Comparison of ENCODE assay signal across 11 cellular contexts in genomic region chr1:51734899-51735745, GRCh38.
DNase-seq lines count a peak whose midpoint lies in the region; ATAC-seq, FAIRE-seq and TF ChIP-seq lines count a peak whose summit lies in the region.
"Had no signal": no experiment of that assay in that cellular context is flagged by ENCODE, and none has a peak within 500 bp of the region (broad histone marks: within the 10 kb centered on the region; RNA-seq: fewer than 3 reads in every experiment).

No MANE protein-coding gene starts in this region.

- peaks cover 19 to 90% (median 44%) of the 10 kb centered on the region in 11 experiments; a peak in 19 of 22 replicates for H4K20me1 ChIP-seq in BLaER1 treated with 17β-estradiol and CSF1 and Interleukin-3, amounts not matched to agents 10 nM and 100 nM
- H4K20me1 ChIP-seq in OCI-LY7 (ENCODE audit: insufficient read depth, low read length) (peaks cover 48% of the 10 kb centered on the region), endothelial cell of umbilical vein (replicated peaks; ENCODE audit: control insufficient read depth, extremely low read depth, insufficient read depth, low read length) (no peaks in the 10 kb centered on the region)

- H3K9me3 ChIP-seq in BLaER1 treated with 17β-estradiol and CSF1 and Interleukin-3, amounts not matched to agents 10 nM and 100 nM (replicated peaks in 1 of 11) = no peaks in the 10 kb centered on the region
- H3K9me3 ChIP-seq in OCI-LY7 (ENCODE audit: low read length) (no peaks in the 10 kb centered on the region), endothelial cell of umbilical vein (replicated peaks; ENCODE audit: control insufficient read depth, insufficient read depth, low read length) (no peaks in the 10 kb centered on the region), pancreas (no peaks in the 10 kb centered on the region)
- H3K9me3 ChIP-seq: HAP-1 had no signal

- H3K36me3 ChIP-seq in BLaER1 treated with 17β-estradiol and CSF1 and Interleukin-3, amounts not matched to agents 10 nM and 100 nM = 0 out of 22 replicates have a peak, but pooled peaks cover 0 to 4% (median 0%) of the 10 kb centered on the region in 11 experiments
- no peaks in the 10 kb centered on the region for H3K36me3 ChIP-seq in OCI-LY7 (ENCODE audit: insufficient read depth, low read length)
- H3K36me3 ChIP-seq in endothelial cell of umbilical vein (ENCODE audit: control insufficient read depth in 2 of 2, extremely low read depth in 1 of 2, insufficient read depth in 2 of 2, low read length in 2 of 2) = no peaks in the 10 kb centered on the region
- H3K36me3 ChIP-seq in pancreas = no peaks in the 10 kb centered on the region

- no peak for DNase-seq in OCI-LY7 (ENCODE audit: low spot score)
- no peak for DNase-seq in endothelial cell of umbilical vein (ENCODE audit: low read depth, low spot score)
- DNase-seq in pancreas = no peak
- DNase-seq in LoVo (ENCODE audit: low spot score) = no peak
- no peak for DNase-seq in activated T-helper 1 cell treated with anti-CD3 and anti-CD28 coated beads, Interleukin-12 subunit alpha, Interleukin-12 subunit beta, Interleukin-2, Interleukin-4 antibody, amounts not matched to agents 30 ng/mL and 10 ng/mL and 1 ng/mL, durations not matched to agents 14 hours and 24 hours and 36 hours (ENCODE audit: low spot score)
- DNase-seq: COR-L47 had no signal

- 46 to 50% methylated on average over 7 of the region's 7 CpGs for WGBS in pancreas, 2 donors

- FAIRE-seq in endothelial cell of umbilical vein (lab: Jason Lieb, UNC) = no peak
- no peak for FAIRE-seq in pancreas (lab: Jason Lieb, UNC)

- H3K9ac ChIP-seq in BLaER1 treated with 17β-estradiol and CSF1 and Interleukin-3, amounts not matched to agents 10 nM and 100 nM = no peak overlapping the region
- no peak overlapping the region for H3K9ac ChIP-seq in endothelial cell of umbilical vein (replicated peaks; ENCODE audit: extremely low read depth, insufficient read depth, low read length)

- TF ChIP-seq CTCF in OCI-LY7 (conservative IDR thresholded peaks at IDR 0.05; ENCODE audit: low read length) (no peak), endothelial cell of umbilical vein (IDR thresholded peaks at IDR 0.05; ENCODE audit: extremely low read depth in 1 of 2, insufficient read depth in 1 of 2, low read depth in 1 of 2, low read length in 2 of 2) (no peak), pancreas (IDR thresholded peaks at IDR 0.05) (no peak)

- H3K27me3 ChIP-seq in BLaER1 treated with 17β-estradiol and CSF1 and Interleukin-3, amounts not matched to agents 10 nM and 100 nM = no peaks in the 10 kb centered on the region
- H3K27me3 ChIP-seq in endothelial cell of umbilical vein (ENCODE audit: control insufficient read depth in 2 of 2, insufficient read depth in 2 of 2, low read length in 2 of 2) (no peaks in the 10 kb centered on the region), pancreas (no peaks in the 10 kb centered on the region)

- no peak overlapping the region for H3K4me3 ChIP-seq in BLaER1 treated with 17β-estradiol and CSF1 and Interleukin-3, amounts not matched to agents 10 nM and 100 nM
- no peak overlapping the region for H3K4me3 ChIP-seq in OCI-LY7 (ENCODE audit: low read depth, low read length, poor library complexity, severe bottlenecking)
- no peak overlapping the region for H3K4me3 ChIP-seq in endothelial cell of umbilical vein (replicated peaks in 1 of 3; ENCODE audit: insufficient read depth in 1 of 3, low read depth in 1 of 3, low read length in 3 of 3)
- H3K4me3 ChIP-seq in pancreas = no peak overlapping the region
- H3K4me3 ChIP-seq: HAP-1 had no signal

- H3K4me3 Mint-ChIP-seq in activated T-helper 1 cell treated with anti-CD3 and anti-CD28 coated beads, Interleukin-12 subunit alpha, Interleukin-12 subunit beta, Interleukin-2, Interleukin-4 antibody, amounts not matched to agents 30 ng/mL and 10 ng/mL and 1 ng/mL, durations not matched to agents 14 hours and 24 hours and 36 hours = no peak overlapping the region

- no peaks in the 10 kb centered on the region for H3K9me1 ChIP-seq in endothelial cell of umbilical vein (replicated peaks; ENCODE audit: control insufficient read depth, extremely low read depth, insufficient read depth, low read length)

- peaks cover 35% of the 10 kb centered on the region for H3K4me1 Mint-ChIP-seq in activated T-helper 1 cell treated with anti-CD3 and anti-CD28 coated beads, Interleukin-12 subunit alpha, Interleukin-12 subunit beta, Interleukin-2, Interleukin-4 antibody, amounts not matched to agents 30 ng/mL and 10 ng/mL and 1 ng/mL, durations not matched to agents 14 hours and 24 hours and 36 hours (ENCODE audit: low read depth)

- dilution Hi-C loops in endothelial cell of umbilical vein (cut with MboI; ENCODE audit: extremely low pct_ligation_motif_present, low sequenced_read_pairs) = no loop called here

- peaks cover 5% of the 10 kb centered on the region for H3K36me3 Mint-ChIP-seq in activated T-helper 1 cell treated with anti-CD3 and anti-CD28 coated beads, Interleukin-12 subunit alpha, Interleukin-12 subunit beta, Interleukin-2, Interleukin-4 antibody, amounts not matched to agents 30 ng/mL and 10 ng/mL and 1 ng/mL, durations not matched to agents 14 hours and 24 hours and 36 hours (ENCODE audit: low read depth)

- H3K79me2 ChIP-seq in OCI-LY7 (ENCODE audit: insufficient read depth, low read depth, low read length) (peaks cover 99% of the 10 kb centered on the region), endothelial cell of umbilical vein (ENCODE audit: control insufficient read depth, insufficient read depth, low read length) (peaks cover 55% of the 10 kb centered on the region)

- H2AFZ ChIP-seq in OCI-LY7 (ENCODE audit: low read length) = no peak overlapping the region
- no peak overlapping the region for H2AFZ ChIP-seq in endothelial cell of umbilical vein (ENCODE audit: low read depth, low read length)

- BruUV-seq in OCI-LY7 (replicated peaks; lab: Mats Ljungman, UMichigan) (no TSS peak), endothelial cell of umbilical vein (replicated peaks; lab: Mats Ljungman, UMichigan) (no TSS peak)

- H3K9me3 Mint-ChIP-seq in activated T-helper 1 cell treated with anti-CD3 and anti-CD28 coated beads, Interleukin-12 subunit alpha, Interleukin-12 subunit beta, Interleukin-2, Interleukin-4 antibody, amounts not matched to agents 30 ng/mL and 10 ng/mL and 1 ng/mL, durations not matched to agents 14 hours and 24 hours and 36 hours = no peaks in the 10 kb centered on the region

- POLR2A ChIA-PET in OCI-LY7 (lab: Charles Lee) = interaction anchor here (0.6 to 0.7 kb wide), 2 partner anchors 164 to 880 kb away, joined by 3 read pairs; no protein-coding TSS in a partner anchor
- POLR2A ChIA-PET in endothelial cell of umbilical vein (lab: Charles Lee) = no interaction called here

- TF ChIP-seq POLR2A in endothelial cell of umbilical vein (IDR thresholded peaks at IDR 0.05; ENCODE audit: low read depth, low read length) = no peak
- TF ChIP-seq POLR2A in GM18505 (IDR thresholded peaks at IDR 0.05; ENCODE audit: borderline replicate concordance, extremely low read depth, insufficient read depth, insufficient read length) = no peak

- peaks cover 21 to 58% (median 42%) of the 10 kb centered on the region in 10 experiments for H3K4me1 ChIP-seq in BLaER1 treated with 17β-estradiol and CSF1 and Interleukin-3, amounts not matched to agents 10 nM and 100 nM
- H3K4me1 ChIP-seq in OCI-LY7 (ENCODE audit: insufficient read depth, low read length, poor library complexity, severe bottlenecking) (peaks cover 50% of the 10 kb centered on the region), endothelial cell of umbilical vein (ENCODE audit: control insufficient read depth, extremely low read depth, insufficient read depth, low read length) (peaks cover 42% of the 10 kb centered on the region), pancreas (peaks cover 39 to 72% (median 68%) of the 10 kb centered on the region in 3 donors)

- H3K4me2 ChIP-seq in BLaER1 treated with 17β-estradiol and CSF1 and Interleukin-3, amounts not matched to agents 10 nM and 100 nM = peak overlapping the region in 9 of 11 experiments; percentile 1 to 36 (median 26); a peak in 8 of 22 replicates
- H3K4me2 ChIP-seq in OCI-LY7 (ENCODE audit: low read length) (peak overlapping the region; percentile 50), endothelial cell of umbilical vein (ENCODE audit: insufficient read depth, low read length) (peak overlapping the region; percentile 2)

- H3K27ac ChIP-seq in BLaER1 treated with 17β-estradiol and CSF1 and Interleukin-3, amounts not matched to agents 10 nM and 100 nM = no peak overlapping the region
- H3K27ac ChIP-seq in OCI-LY7 (ENCODE audit: low read depth, low read length, poor library complexity, severe bottlenecking) (no peak overlapping the region), endothelial cell of umbilical vein (ENCODE audit: insufficient read depth, low read depth, low read length) (no peak overlapping the region), pancreas (peak overlapping the region in 3 of 4 donors; percentile 2 to 58 (median 52))

- H3K9me2 ChIP-seq in OCI-LY7 (ENCODE audit: insufficient read depth, low read length) = no peaks in the 10 kb centered on the region

- no peak overlapping the region for H3K27ac Mint-ChIP-seq in activated T-helper 1 cell treated with anti-CD3 and anti-CD28 coated beads, Interleukin-12 subunit alpha, Interleukin-12 subunit beta, Interleukin-2, Interleukin-4 antibody, amounts not matched to agents 30 ng/mL and 10 ng/mL and 1 ng/mL, durations not matched to agents 14 hours and 24 hours and 36 hours

- intact Hi-C loops in OCI-LY7 (cut with micrococcal nuclease; ENCODE audit: unreplicated experiment) = no loop called here
- intact Hi-C loops in endothelial cell of umbilical vein (cut with micrococcal nuclease) = no loop called here
- intact Hi-C loops in pancreas (cut with DNase I) = no loop called here
- intact Hi-C loops in activated T-helper 1 cell treated with anti-CD3 and anti-CD28 coated beads, Interleukin-12 subunit alpha, Interleukin-12 subunit beta, Interleukin-2, Interleukin-4 antibody, amounts not matched to agents 30 ng/mL and 10 ng/mL and 1 ng/mL, durations not matched to agents 14 hours and 24 hours and 36 hours (cut with micrococcal nuclease) = loop anchor here (5.0 kb wide), 1 partner anchor 498 kb away; the partner anchor contains the start of gene RNF11

- no peaks in the 10 kb centered on the region for H3K27me3 Mint-ChIP-seq in activated T-helper 1 cell treated with anti-CD3 and anti-CD28 coated beads, Interleukin-12 subunit alpha, Interleukin-12 subunit beta, Interleukin-2, Interleukin-4 antibody, amounts not matched to agents 30 ng/mL and 10 ng/mL and 1 ng/mL, durations not matched to agents 14 hours and 24 hours and 36 hours (ENCODE audit: insufficient read depth)

- CTCF ChIA-PET in OCI-LY7 (lab: Charles Lee; ENCODE audit: unreplicated experiment) = no interaction called here
- CTCF ChIA-PET in endothelial cell of umbilical vein (lab: Charles Lee) = interaction anchor here (1.1 to 1.4 kb wide), 2 partner anchors 34 to 36 kb away, joined by 3 to 8 read pairs; no protein-coding TSS in a partner anchor

- ATAC-seq in pancreas (no peak), HG03457 (IDR thresholded peaks at IDR 0.05; ENCODE audit: unreplicated experiment) (no peak), GM18505 (IDR thresholded peaks at IDR 0.05; ENCODE audit: unreplicated experiment) (no peak)
- ATAC-seq: esophagus mucosa had no signal

TF ChIP-seq in endothelial cell of umbilical vein, 7 proteins besides CTCF, POLR2A, EP300 and RAD21 (continues in another document):
- no peak for TF ChIP-seq FOS (IDR thresholded peaks at IDR 0.05; ENCODE audit: borderline replicate concordance, insufficient read depth, low read length)

Comparison
In these comparisons a context has a peak if more than half of its experiments do, and no peak if none do; other contexts are left out.
1. H3K27ac ChIP-seq: peak in pancreas (3 of 4); none in BLaER1 treated with 17β-estradiol and CSF1 and Interleukin-3, amounts not matched to agents 10 nM and 100 nM (0 of 11), OCI-LY7 (single experiment) and endothelial cell of umbilical vein (single experiment).
2. Peak in every context shown above with its lines, with median percentiles within 50 percentile points of each other: H3K4me2 ChIP-seq.